32 cellular contexts compared by ENCODE assay signal in genomic region chr19:16364231-16364865, GRCh38. TPM values are rescaled to one million over a fixed set of nuclear protein-coding genes. Genes with fewer than 3 reads are reported as not detected.
DNase-seq lines count a peak whose midpoint lies in the region; ATAC-seq and TF ChIP-seq lines count a peak whose summit lies in the region.
"Had no signal": no experiment of that assay in that cellular context is flagged by ENCODE, and none has a peak within 500 bp of the region (broad histone marks: within the 10 kb centered on the region; RNA-seq: fewer than 3 reads in every experiment).

No MANE protein-coding gene starts in this region.

- peaks cover 33% of the 10 kb centered on the region for H3K36me3 Mint-ChIP-seq in T-helper 2 cell treated with Interferon-gamma antibody and Interleukin-4, amounts not matched to agents 5 μg/mL and 100 μg/mL, for 36 hours (ENCODE audit: low read depth)
- peaks cover 0 to 5% (median 4%) of the 10 kb centered on the region in 3 donors for H3K36me3 Mint-ChIP-seq in CD8-positive, alpha-beta memory T cell
- peaks cover 3% of the 10 kb centered on the region for H3K36me3 Mint-ChIP-seq in progenitor cell of endocrine pancreas (ENCODE audit: insufficient read depth)
- H3K36me3 Mint-ChIP-seq: neural progenitor cell had no signal

- CTCF ChIA-PET in CD8-positive, alpha-beta memory T cell (lab: Charles Lee), result interaction anchor here (15.2 kb wide), 1 partner anchor 29 kb away, joined by 403 read pairs; the partner anchor contains the start of gene KLF2

- H3K4me1 Mint-ChIP-seq in T-helper 2 cell treated with Interferon-gamma antibody and Interleukin-4, amounts not matched to agents 5 μg/mL and 100 μg/mL, for 36 hours (ENCODE audit: low read depth), result peaks cover 66% of the 10 kb centered on the region
- H3K4me1 Mint-ChIP-seq in CD8-positive, alpha-beta memory T cell, result peaks cover 29 to 62% (median 49%) of the 10 kb centered on the region in 3 donors
- no peaks in the 10 kb centered on the region for H3K4me1 Mint-ChIP-seq in progenitor cell of endocrine pancreas (ENCODE audit: low read depth)

- no peak overlapping the region for H3K4me3 Mint-ChIP-seq in T-helper 2 cell treated with Interferon-gamma antibody and Interleukin-4, amounts not matched to agents 5 μg/mL and 100 μg/mL, for 36 hours
- peak overlapping the region in 2 of 7 donors; percentile 38 to 57 for H3K4me3 Mint-ChIP-seq in CD8-positive, alpha-beta memory T cell
- no peak overlapping the region for H3K4me3 Mint-ChIP-seq in progenitor cell of endocrine pancreas (ENCODE audit: low read depth)
- H3K4me3 Mint-ChIP-seq: activated naive CD4-positive, alpha-beta T cell treated with anti-CD3 and anti-CD28 coated beads for 36 hours; neural progenitor cell; stimulated activated naive CD8-positive, alpha-beta T cell treated with anti-CD3 and anti-CD28 coated beads, Interleukin-15, Interleukin-2, amounts not matched to agents 100 ng/mL and 50 ng/mL, for 24 hours had no signal

- H3K9me3 ChIP-seq in CD8-positive, alpha-beta memory T cell (ENCODE audit: low read length), result no peaks in the 10 kb centered on the region
- H3K9me3 ChIP-seq in effector memory CD4-positive, alpha-beta T cell (ENCODE audit: control insufficient read depth, low read length), result no peaks in the 10 kb centered on the region
- H3K9me3 ChIP-seq: adrenal gland, esophagus muscularis mucosa, HAP-1, thyroid gland had no signal

- no peaks in the 10 kb centered on the region for H3K27me3 ChIP-seq in CD8-positive, alpha-beta memory T cell (ENCODE audit: insufficient read depth, low read length, poor library complexity, severe bottlenecking)
- H3K27me3 ChIP-seq in effector memory CD4-positive, alpha-beta T cell (replicated peaks; ENCODE audit: control insufficient read depth, insufficient read depth, low read length, poor library complexity, severe bottlenecking), result no peaks in the 10 kb centered on the region
- H3K27me3 ChIP-seq: adrenal gland, brain microvascular endothelial cell, esophagus muscularis mucosa, foreskin keratinocyte, neural progenitor cell, thyroid gland had no signal

- peak overlapping the region; percentile 7 for H3K27ac ChIP-seq in CD8-positive, alpha-beta memory T cell (ENCODE audit: low read depth, low read length)
- peak overlapping the region; percentile 95 for H3K27ac ChIP-seq in effector memory CD4-positive, alpha-beta T cell (ENCODE audit: insufficient read depth, low read length, poor library complexity, severe bottlenecking)
- H3K27ac ChIP-seq: adrenal gland, brain microvascular endothelial cell, esophagus muscularis mucosa, foreskin keratinocyte, neural progenitor cell, thyroid gland, WERI-Rb-1 had no signal

- ATAC-seq in HG03378 (IDR thresholded peaks at IDR 0.05; ENCODE audit: unreplicated experiment), result no peak
- ATAC-seq: PC-3, Right ventricle myocardium inferior, SK-N-SH treated with all-trans-retinoic acid at 6 μM for 48 hours had no signal

- no peaks in the 10 kb centered on the region for H3K27me3 Mint-ChIP-seq in T-helper 2 cell treated with Interferon-gamma antibody and Interleukin-4, amounts not matched to agents 5 μg/mL and 100 μg/mL, for 36 hours (ENCODE audit: low read depth)
- H3K27me3 Mint-ChIP-seq in CD8-positive, alpha-beta memory T cell, result peaks cover 0 to 6% of the 10 kb centered on the region in 2 donors
- no peaks in the 10 kb centered on the region for H3K27me3 Mint-ChIP-seq in progenitor cell of endocrine pancreas

- no peak overlapping the region for H3K4me3 ChIP-seq in CD8-positive, alpha-beta memory T cell (ENCODE audit: low read length)
- no peak overlapping the region for H3K4me3 ChIP-seq in effector memory CD4-positive, alpha-beta T cell (ENCODE audit: insufficient read depth, low read depth, low read length, poor library complexity, severe bottlenecking)
- H3K4me3 ChIP-seq: adrenal gland, esophagus muscularis mucosa, HAP-1, neural progenitor cell, thyroid gland had no signal

- DNase-seq in T-helper 2 cell treated with Interferon-gamma antibody and Interleukin-4, amounts not matched to agents 5 μg/mL and 100 μg/mL, for 36 hours (ENCODE audit: low spot score), result no peak
- DNase-seq in T-helper 2 cell (no peak), progenitor cell of endocrine pancreas (ENCODE audit: low spot score, unreplicated experiment) (no peak), NCI-H2196 treated with DMSO at 0.1 percent for 48 hours (lab: John Stamatoyannopoulos, UW; ENCODE audit: unreplicated experiment) (no peak), NCI-H446 (lab: John Stamatoyannopoulos, UW) (no peak)
- DNase-seq in CD8-positive, alpha-beta memory T cell, result no peak
- DNase-seq in effector memory CD4-positive, alpha-beta T cell, result no peak
- DNase-seq: 8988T; activated CD4-positive, alpha-beta T cell treated with anti-CD3 and anti-CD28 coated beads, Interleukin-2, amount 50 U/mL, for 1 hour; activated CD8-positive, alpha-beta memory T cell treated with anti-CD3 and anti-CD28 coated beads, Interleukin-2, amount 50 U/mL, for 4 hours; activated naive CD4-positive, alpha-beta T cell treated with anti-CD3 and anti-CD28 coated beads for 36 hours; adrenal gland; brain microvascular endothelial cell; DND-41; foreskin keratinocyte; KG1; left cardiac atrium; NCI-H1436; NCI-H2107; NCI-H510A treated with DMSO at 0.1 percent for 48 hours; PC-3; T-helper 9 cell; thyroid gland; WERI-Rb-1 had no signal

- no peak for TF ChIP-seq CTCF in progenitor cell of endocrine pancreas (IDR thresholded peaks at IDR 0.05; ENCODE audit: unreplicated experiment)

- no peaks in the 10 kb centered on the region for H3K9me3 Mint-ChIP-seq in T-helper 2 cell treated with Interferon-gamma antibody and Interleukin-4, amounts not matched to agents 5 μg/mL and 100 μg/mL, for 36 hours
- H3K9me3 Mint-ChIP-seq in CD8-positive, alpha-beta memory T cell, result no peaks in the 10 kb centered on the region
- H3K9me3 Mint-ChIP-seq in progenitor cell of endocrine pancreas (ENCODE audit: low read depth), result no peaks in the 10 kb centered on the region
- H3K9me3 Mint-ChIP-seq: activated naive CD4-positive, alpha-beta T cell treated with anti-CD3 and anti-CD28 coated beads for 36 hours; activated T-helper 1 cell treated with anti-CD3 and anti-CD28 coated beads, Interleukin-12 subunit alpha, Interleukin-12 subunit beta, Interleukin-2, Interleukin-4 antibody, amounts not matched to agents 30 ng/mL and 10 ng/mL and 1 ng/mL, durations not matched to agents 14 hours and 24 hours and 36 hours; neural progenitor cell; stimulated activated naive CD8-positive, alpha-beta T cell treated with anti-CD3 and anti-CD28 coated beads, Interleukin-15, Interleukin-2, amounts not matched to agents 100 ng/mL and 50 ng/mL, for 24 hours had no signal

- H3K36me3 ChIP-seq in CD8-positive, alpha-beta memory T cell (ENCODE audit: insufficient read depth, low read length), result no peaks in the 10 kb centered on the region
- no peaks in the 10 kb centered on the region for H3K36me3 ChIP-seq in effector memory CD4-positive, alpha-beta T cell (ENCODE audit: control insufficient read depth, insufficient read depth, low read length)
- H3K36me3 ChIP-seq: adrenal gland, brain microvascular endothelial cell, neural progenitor cell, thyroid gland had no signal

- peaks cover 99% of the 10 kb centered on the region for H3K4me1 ChIP-seq in CD8-positive, alpha-beta memory T cell (ENCODE audit: insufficient read depth, low read length)
- H3K4me1 ChIP-seq in effector memory CD4-positive, alpha-beta T cell (ENCODE audit: control insufficient read depth, insufficient read depth, low read length, poor library complexity, severe bottlenecking), result peaks cover 86% of the 10 kb centered on the region
- H3K4me1 ChIP-seq: HAP-1, neural progenitor cell had no signal

- POLR2A ChIA-PET in CD8-positive, alpha-beta memory T cell (lab: Charles Lee), result interaction anchor here (0.6 to 20.9 kb wide), 3 partner anchors 26 to 520 kb away, joined by 6 to 1176 read pairs (median 6); partner anchors contain the start of gene KLF2

- H3K27ac Mint-ChIP-seq in T-helper 2 cell treated with Interferon-gamma antibody and Interleukin-4, amounts not matched to agents 5 μg/mL and 100 μg/mL, for 36 hours, result peak overlapping the region; percentile 19
- H3K27ac Mint-ChIP-seq in CD8-positive, alpha-beta memory T cell, result peak overlapping the region in 7 of 8 donors; percentile 66 to 97 (median 87)
- peak overlapping the region; percentile 69 for H3K27ac Mint-ChIP-seq in progenitor cell of endocrine pancreas
- H3K27ac Mint-ChIP-seq: activated naive CD4-positive, alpha-beta T cell treated with anti-CD3 and anti-CD28 coated beads for 36 hours; activated T-helper 1 cell treated with anti-CD3 and anti-CD28 coated beads, Interleukin-12 subunit alpha, Interleukin-12 subunit beta, Interleukin-2, Interleukin-4 antibody, amounts not matched to agents 30 ng/mL and 10 ng/mL and 1 ng/mL, durations not matched to agents 14 hours and 24 hours and 36 hours; stimulated activated naive CD8-positive, alpha-beta T cell treated with anti-CD3 and anti-CD28 coated beads, Interleukin-15, Interleukin-2, amounts not matched to agents 100 ng/mL and 50 ng/mL, for 24 hours had no signal

RNA-seq across cellular contexts. Expression of gene KLF2, which starts 39.7 kb away (rescaled TPM):
- 10 to 100 TPM; 33.7 to 37.5 TPM for total RNA-seq in CD8-positive, alpha-beta memory T cell
- polyA plus RNA-seq in CD8-positive, alpha-beta memory T cell, result 219 TPM
- 2.7 TPM in 2 replicates for total RNA-seq in progenitor cell of endocrine pancreas

Comparison
In these comparisons a context has a peak if more than half of its experiments do, and no peak if none do; other contexts are left out.
1. H3K27ac Mint-ChIP-seq: peak in every context shown above with its lines; median percentile 87 in CD8-positive, alpha-beta memory T cell; 69 in progenitor cell of endocrine pancreas; 19 in T-helper 2 cell treated with Interferon-gamma antibody and Interleukin-4, amounts not matched to agents 5 μg/mL and 100 μg/mL, for 36 hours.